ENCODE assay signal across 8 cellular contexts in genomic region chr2:197378494-197378972, GRCh38. TPM values are rescaled to one million over a fixed set of nuclear protein-coding genes. Genes with fewer than 3 reads are reported as not detected.
DNase-seq lines count a peak whose midpoint lies in the region; ATAC-seq and TF ChIP-seq lines count a peak whose summit lies in the region.

No MANE protein-coding gene starts in this region.

- no peak overlapping the region for H3K4me3 Mint-ChIP-seq in neural crest cell
- H3K4me3 Mint-ChIP-seq in stimulated activated naive CD8-positive, alpha-beta T cell treated with anti-CD3 and anti-CD28 coated beads, Interleukin-15, amount 100 ng/mL, for 72 hours: peak overlapping the region in 1 of 2 donors; percentile 50

- ATAC-seq in stimulated activated naive CD8-positive, alpha-beta T cell treated with anti-CD3 and anti-CD28 coated beads, Interleukin-15, amount 100 ng/mL, for 72 hours: peak; percentile 78

- H3K4me1 Mint-ChIP-seq in neural crest cell: peaks cover 11% of the 10 kb centered on the region
- peaks cover 26% of the 10 kb centered on the region for H3K4me1 Mint-ChIP-seq in stimulated activated naive CD8-positive, alpha-beta T cell treated with anti-CD3 and anti-CD28 coated beads, Interleukin-15, amount 100 ng/mL, for 72 hours

- peak overlapping the region; percentile 79 for H3K27ac Mint-ChIP-seq in neural crest cell (ENCODE audit: unreplicated experiment)
- peak overlapping the region in 1 of 2 donors; percentile 40 for H3K27ac Mint-ChIP-seq in stimulated activated naive CD8-positive, alpha-beta T cell treated with anti-CD3 and anti-CD28 coated beads, Interleukin-15, amount 100 ng/mL, for 72 hours

- no peaks in the 10 kb centered on the region for H3K27me3 ChIP-seq in NT2/D1 (ENCODE audit: insufficient read depth, insufficient read length)
- no peaks in the 10 kb centered on the region for H3K27me3 ChIP-seq in esophagus muscularis mucosa

- H3K36me3 ChIP-seq in NT2/D1 (ENCODE audit: insufficient read depth, insufficient read length, low read length) (no peaks in the 10 kb centered on the region), esophagus muscularis mucosa (no peaks in the 10 kb centered on the region)

- no peak overlapping the region for H3K9ac ChIP-seq in NT2/D1 (ENCODE audit: insufficient read length, low read depth)

- intact Hi-C loops in esophagus muscularis mucosa (cut with DNase I): loop anchor here (2.0 to 5.0 kb wide), 4 partner anchors 66 to 366 kb away; partner anchors contain the start of gene ANKRD44

- H3K36me3 Mint-ChIP-seq in neural crest cell (ENCODE audit: low read depth): no peaks in the 10 kb centered on the region

- H3K4me3 ChIP-seq in NT2/D1 (ENCODE audit: insufficient read length, low read depth) (no peak overlapping the region), esophagus muscularis mucosa (peak overlapping the region in 1 of 4 donors; percentile 10)

- TF ChIP-seq CTCF in esophagus muscularis mucosa (IDR thresholded peaks at IDR 0.05): peak; percentile 67 to 81 (median 70)
- TF ChIP-seq CTCF in neural crest cell (conservative IDR thresholded peaks at IDR 0.05): peak; percentile 98

- TF ChIP-seq EP300 in esophagus muscularis mucosa (IDR thresholded peaks at IDR 0.05): no peak

- no peak for TF ChIP-seq POLR2A in esophagus muscularis mucosa (IDR thresholded peaks at IDR 0.05; ENCODE audit: low read depth)

- H3K4me1 ChIP-seq in NT2/D1 (ENCODE audit: insufficient read depth, insufficient read length): no peaks in the 10 kb centered on the region
- H3K4me1 ChIP-seq in esophagus muscularis mucosa: peaks cover 0 to 17% (median 7%) of the 10 kb centered on the region in 4 donors

- H3K9me3 Mint-ChIP-seq in neural crest cell: no peaks in the 10 kb centered on the region
- no peaks in the 10 kb centered on the region for H3K9me3 Mint-ChIP-seq in stimulated activated naive CD8-positive, alpha-beta T cell treated with anti-CD3 and anti-CD28 coated beads, Interleukin-15, amount 100 ng/mL, for 72 hours

- H3K27me3 Mint-ChIP-seq in neural crest cell (ENCODE audit: low read depth): no peaks in the 10 kb centered on the region
- H3K27me3 Mint-ChIP-seq in stimulated activated naive CD8-positive, alpha-beta T cell treated with anti-CD3 and anti-CD28 coated beads, Interleukin-15, amount 100 ng/mL, for 72 hours: peaks cover 6% of the 10 kb centered on the region

- peak overlapping the region in 1 of 4 donors; percentile 27 for H3K27ac ChIP-seq in esophagus muscularis mucosa (replicated peaks in 1 of 4)

- DNase-seq in DMS 273 treated with DMSO at 0.1 percent for 48 hours (lab: John Stamatoyannopoulos, UW): peak; percentile 52
- DNase-seq in HK-2 (ENCODE audit: unreplicated experiment): peak; percentile 28
- peak; percentile 36 for DNase-seq in NT2/D1 (ENCODE audit: low read depth, low spot score)
- peak; percentile 46 for DNase-seq in activated T-cell treated with anti-CD3 and anti-CD28 coated beads for 48 hours (ENCODE audit: low read depth)
- DNase-seq in esophagus muscularis mucosa (ENCODE audit: extremely low spot score): no peak
- peak; percentile 59 for DNase-seq in neural crest cell (ENCODE audit: low read depth, low spot score)
- peak; percentile 53 to 64 for DNase-seq in stimulated activated naive CD8-positive, alpha-beta T cell treated with anti-CD3 and anti-CD28 coated beads, Interleukin-15, amount 100 ng/mL, for 72 hours
- no peak for DNase-seq in NCI-H187 treated with DMSO at 0.1 percent for 48 hours (lab: John Stamatoyannopoulos, UW)

- no peaks in the 10 kb centered on the region for H3K9me3 ChIP-seq in NT2/D1 (ENCODE audit: insufficient read depth, low read length)
- no peaks in the 10 kb centered on the region for H3K9me3 ChIP-seq in esophagus muscularis mucosa

- 33% methylated on average over 10 of the region's 11 CpGs for WGBS in esophagus muscularis mucosa

RNA-seq across cellular contexts. Expression of gene SF3B1, which starts 56.3 kb away (rescaled TPM):
- total RNA-seq in esophagus muscularis mucosa (100 to 1,000 TPM in 2 of 4 donors, 10 to 100 TPM in 2; 91.5 to 223 (median 130) TPM), neural crest cell (323 and 326 TPM in 2 replicates)

Comparison
In these comparisons a context has a peak if more than half of its experiments do, and no peak if none do; other contexts are left out.
1. DNase-seq: peak in DMS 273 treated with DMSO at 0.1 percent for 48 hours (single experiment), HK-2 (single experiment), NT2/D1 (single experiment), activated T-cell treated with anti-CD3 and anti-CD28 coated beads for 48 hours (single experiment), neural crest cell (single experiment) and stimulated activated naive CD8-positive, alpha-beta T cell treated with anti-CD3 and anti-CD28 coated beads, Interleukin-15, amount 100 ng/mL, for 72 hours (2 of 2); none in esophagus muscularis mucosa (single experiment) and NCI-H187 treated with DMSO at 0.1 percent for 48 hours (single experiment).